25 cellular contexts compared by ENCODE assay signal in the genomic region with DNA sequence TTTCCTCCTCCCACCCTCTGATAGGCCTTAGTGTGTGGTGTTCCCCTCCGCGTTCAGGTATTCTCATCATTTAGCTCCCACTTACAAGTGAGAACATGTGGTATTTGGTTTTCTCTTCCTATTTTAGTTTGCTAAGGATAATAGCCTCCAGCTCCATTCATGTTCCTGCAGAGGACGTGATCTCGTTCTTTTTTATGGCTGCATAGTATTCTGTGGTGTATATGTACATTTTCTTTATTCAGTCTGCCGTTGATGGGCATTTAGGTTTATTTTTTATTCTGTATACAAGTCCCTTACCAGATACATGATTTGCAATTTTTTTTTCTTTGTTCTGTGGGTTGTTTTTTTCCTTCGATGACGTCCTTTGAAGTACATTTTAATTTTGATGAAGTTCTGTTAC.
"Had no signal": no experiment of that assay in that cellular context is flagged by ENCODE, and none has a peak within 500 bp of the region (broad histone marks: within the 10 kb centered on the region; RNA-seq: fewer than 3 reads in every experiment).

No MANE protein-coding gene starts in this region.

- H3K27ac ChIP-seq: RWPE1 had no signal

- ATAC-seq: HepG2, Panc1, PC-3 had no signal

- H3K9ac ChIP-seq: SK-N-SH had no signal

- H3K27me3 ChIP-seq: MG63 had no signal

- H3K9me3 ChIP-seq: MG63, SK-N-SH had no signal

- H3K4me2 ChIP-seq: SK-N-SH had no signal

- DNase-seq: IMR-90; Karpas-422; KG1; MG63; NCI-H1092; NCI-H1105 treated with DMSO at 0.1 percent for 48 hours; NCI-H1417 treated with DMSO at 0.1 percent for 48 hours; NCI-H146; NCI-H1694 treated with DMSO at 0.1 percent for 48 hours; NCI-H1930; NCI-H2081; NCI-H2107; NCI-H226; NCI-H446; NCI-H510A; NCI-H524 treated with DMSO at 0.1 percent for 48 hours; NCI-H69; NCI-H774; NK-92 treated with Interleukin-12 subunit alpha and Interleukin-12 subunit beta, amount 100 ng/mL, for 24 hours; PC-3; SHP77; SK-N-SH had no signal
